In the genomic region with DNA sequence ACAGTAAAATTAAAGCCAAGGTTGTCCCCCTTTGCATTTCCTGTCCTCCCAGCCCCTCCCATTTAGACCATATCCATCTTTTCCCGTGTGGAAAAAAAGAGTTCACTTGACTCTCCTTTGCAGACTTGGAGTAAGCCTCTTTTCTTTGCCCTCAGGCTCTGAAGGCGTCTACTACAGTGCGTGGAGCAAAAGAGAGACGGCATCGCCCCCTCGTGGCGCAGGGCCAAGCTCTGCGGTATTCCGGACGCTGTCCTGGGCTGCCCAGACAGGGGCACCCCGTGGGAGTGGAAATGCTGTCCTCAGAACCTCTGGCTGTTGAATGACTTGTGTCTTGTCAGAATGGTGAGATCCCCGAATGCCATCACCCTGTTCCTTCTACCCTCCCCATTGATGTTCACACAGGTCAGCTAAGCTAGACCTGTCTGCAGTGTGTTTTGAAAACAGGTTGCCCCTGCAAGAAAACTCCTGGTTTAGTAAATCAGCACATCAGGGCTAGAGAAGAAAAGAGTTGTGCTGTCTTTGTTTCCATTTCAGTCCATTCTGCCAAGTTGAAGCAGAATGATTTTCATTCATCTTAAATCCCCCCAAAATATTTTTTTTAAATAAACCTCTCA, we compare ENCODE assay signal across 9 cellular contexts. TPM values are rescaled to one million over a fixed set of nuclear protein-coding genes. Genes with fewer than 3 reads are reported as not detected.
DNase-seq lines count a peak whose midpoint lies in the region; ATAC-seq and TF ChIP-seq lines count a peak whose summit lies in the region.
"Had no signal": no experiment of that assay in that cellular context is flagged by ENCODE, and none has a peak within 500 bp of the region (broad histone marks: within the 10 kb centered on the region; RNA-seq: fewer than 3 reads in every experiment).

No MANE protein-coding gene starts in this region.

- no peaks in the 10 kb centered on the region for H3K9me3 Mint-ChIP-seq in activated CD8-positive, alpha-beta T cell treated with anti-CD3 and anti-CD28 coated beads, Interleukin-2, amount 10 ng/mL, durations not matched to agents 7 days and 5 days (ENCODE audit: insufficient read depth)
- no peaks in the 10 kb centered on the region for H3K9me3 Mint-ChIP-seq in naive thymus-derived CD4-positive, alpha-beta T cell
- H3K9me3 Mint-ChIP-seq: activated naive CD4-positive, alpha-beta T cell treated with anti-CD3 and anti-CD28 coated beads, Interleukin-2, amount 50 U/mL, for 24 hours had no signal

- no peak overlapping the region for H3K4me3 ChIP-seq in DND-41 (ENCODE audit: low read depth in 1 of 2, low read length in 2 of 2)
- no peak overlapping the region for H3K4me3 ChIP-seq in naive thymus-derived CD4-positive, alpha-beta T cell (ENCODE audit: low read length)

- H2AFZ ChIP-seq in DND-41 (ENCODE audit: low read depth, low read length) = no peak overlapping the region

- ATAC-seq in DND-41 (ENCODE audit: insufficient read depth, low read depth) = peak; percentile 76
- ATAC-seq in HG02610 (IDR thresholded peaks at IDR 0.05; ENCODE audit: unreplicated experiment) = peak; percentile 45
- peak; percentile 95 for ATAC-seq in activated CD8-positive, alpha-beta T cell treated with anti-CD3 and anti-CD28 coated beads, Interleukin-2, amount 10 ng/mL, durations not matched to agents 7 days and 5 days
- peak; percentile 78 for ATAC-seq in naive thymus-derived CD4-positive, alpha-beta T cell

- H4K20me1 ChIP-seq in DND-41 (ENCODE audit: insufficient read depth, low read length) = no peaks in the 10 kb centered on the region

- no peaks in the 10 kb centered on the region for H3K36me3 ChIP-seq in DND-41 (ENCODE audit: insufficient read depth, low read length)
- H3K36me3 ChIP-seq in naive thymus-derived CD4-positive, alpha-beta T cell (ENCODE audit: control insufficient read depth in 2 of 3, insufficient read depth in 3 of 3, low read length in 3 of 3) = no peaks in the 10 kb centered on the region

- H3K27ac ChIP-seq in DND-41 (ENCODE audit: low read length) = no peak overlapping the region
- H3K27ac ChIP-seq in epithelial cell of prostate = no peak overlapping the region
- H3K27ac ChIP-seq in naive thymus-derived CD4-positive, alpha-beta T cell (ENCODE audit: low read depth, low read length) = no peak overlapping the region

- CTCF ChIA-PET in activated CD8-positive, alpha-beta T cell treated with anti-CD3 and anti-CD28 coated beads, Interleukin-2, amount 10 ng/mL, durations not matched to agents 7 days and 5 days (lab: Charles Lee) = interaction anchor here (0.7 to 7.5 kb wide), 11 partner anchors 12 to 615 kb away, joined by 3 to 53 read pairs (median 5); a partner anchor contains a TSS
- CTCF ChIA-PET in naive thymus-derived CD4-positive, alpha-beta T cell (lab: Charles Lee) = interaction anchor here (1.0 to 6.0 kb wide), 4 partner anchors 70 to 394 kb away, joined by 3 to 56 read pairs (median 4); no protein-coding TSS in a partner anchor

- no peaks in the 10 kb centered on the region for H3K79me2 ChIP-seq in DND-41 (ENCODE audit: insufficient read depth, low read length)

- H3K9me3 ChIP-seq in DND-41 (ENCODE audit: insufficient read depth, low read length, severe bottlenecking) = no peaks in the 10 kb centered on the region
- H3K9me3 ChIP-seq in naive thymus-derived CD4-positive, alpha-beta T cell (ENCODE audit: control insufficient read depth in 2 of 3, low read length in 3 of 3) = no peaks in the 10 kb centered on the region

- DNase-seq in DND-41 (peak; percentile 36), NCI-H82 (lab: John Stamatoyannopoulos, UW) (peak; percentile 89), epithelial cell of prostate (ENCODE audit: low read depth, low spot score) (peak; percentile 6), stromal cell of bone marrow (ENCODE audit: low read depth) (peak; percentile 13), cortex of kidney (lab: John Stamatoyannopoulos, UW) (no peak)
- peak; percentile 75 for DNase-seq in activated CD8-positive, alpha-beta T cell treated with anti-CD3 and anti-CD28 coated beads, Interleukin-2, amount 10 ng/mL, durations not matched to agents 7 days and 5 days
- peak in 8 of 9 donors; percentile 7 to 68 (median 44) for DNase-seq in naive thymus-derived CD4-positive, alpha-beta T cell

- no peak overlapping the region for H3K27ac Mint-ChIP-seq in activated CD8-positive, alpha-beta T cell treated with anti-CD3 and anti-CD28 coated beads, Interleukin-2, amount 10 ng/mL, durations not matched to agents 7 days and 5 days
- H3K27ac Mint-ChIP-seq in naive thymus-derived CD4-positive, alpha-beta T cell = no peak overlapping the region
- H3K27ac Mint-ChIP-seq: activated naive CD4-positive, alpha-beta T cell treated with anti-CD3 and anti-CD28 coated beads, Interleukin-2, amount 50 U/mL, for 24 hours had no signal

- H3K27me3 Mint-ChIP-seq in activated CD8-positive, alpha-beta T cell treated with anti-CD3 and anti-CD28 coated beads, Interleukin-2, amount 10 ng/mL, durations not matched to agents 7 days and 5 days (ENCODE audit: low read depth) = peaks cover 12% of the 10 kb centered on the region
- peaks cover 0 to 18% (median 0%) of the 10 kb centered on the region in 5 donors for H3K27me3 Mint-ChIP-seq in naive thymus-derived CD4-positive, alpha-beta T cell

- no peak overlapping the region for H3K9ac ChIP-seq in DND-41 (ENCODE audit: low read depth, low read length)

- peaks cover 4% of the 10 kb centered on the region for H3K27me3 ChIP-seq in DND-41 (ENCODE audit: insufficient read depth, low read length, poor library complexity)
- no peaks in the 10 kb centered on the region for H3K27me3 ChIP-seq in naive thymus-derived CD4-positive, alpha-beta T cell (ENCODE audit: control insufficient read depth in 2 of 2, insufficient read depth in 2 of 2, low read length in 2 of 2)

- peaks cover 4% of the 10 kb centered on the region for H3K4me1 Mint-ChIP-seq in activated CD8-positive, alpha-beta T cell treated with anti-CD3 and anti-CD28 coated beads, Interleukin-2, amount 10 ng/mL, durations not matched to agents 7 days and 5 days (ENCODE audit: low read depth)
- H3K4me1 Mint-ChIP-seq in naive thymus-derived CD4-positive, alpha-beta T cell = peaks cover 0 to 4% (median 0%) of the 10 kb centered on the region in 7 donors
- H3K4me1 Mint-ChIP-seq: activated naive CD4-positive, alpha-beta T cell treated with anti-CD3 and anti-CD28 coated beads, Interleukin-2, amount 50 U/mL, for 24 hours had no signal

- H3K4me3 Mint-ChIP-seq in activated CD8-positive, alpha-beta T cell treated with anti-CD3 and anti-CD28 coated beads, Interleukin-2, amount 10 ng/mL, durations not matched to agents 7 days and 5 days = no peak overlapping the region
- no peak overlapping the region for H3K4me3 Mint-ChIP-seq in naive thymus-derived CD4-positive, alpha-beta T cell
- H3K4me3 Mint-ChIP-seq: activated naive CD4-positive, alpha-beta T cell treated with anti-CD3 and anti-CD28 coated beads, Interleukin-2, amount 50 U/mL, for 24 hours had no signal

- H3K4me1 ChIP-seq in DND-41 (ENCODE audit: insufficient read depth, low read length) = no peaks in the 10 kb centered on the region
- no peaks in the 10 kb centered on the region for H3K4me1 ChIP-seq in naive thymus-derived CD4-positive, alpha-beta T cell (ENCODE audit: control insufficient read depth in 2 of 2, insufficient read depth in 2 of 2, low read length in 2 of 2)

- TF ChIP-seq CTCF in DND-41 (IDR thresholded peaks at IDR 0.05; ENCODE audit: borderline replicate concordance, extremely low read depth, low read length, poor library complexity, severe bottlenecking) = peak; percentile 72

- POLR2A ChIA-PET in activated CD8-positive, alpha-beta T cell treated with anti-CD3 and anti-CD28 coated beads, Interleukin-2, amount 10 ng/mL, durations not matched to agents 7 days and 5 days (lab: Charles Lee) = no interaction called here
- POLR2A ChIA-PET in naive thymus-derived CD4-positive, alpha-beta T cell (lab: Charles Lee) = no interaction called here

- intact Hi-C loops in naive thymus-derived CD4-positive, alpha-beta T cell (cut with micrococcal nuclease) = loop anchor here in 1 of 2 donors (5.0 kb wide), 1 partner anchor 263 kb away; no protein-coding TSS in a partner anchor

- H3K36me3 Mint-ChIP-seq in activated CD8-positive, alpha-beta T cell treated with anti-CD3 and anti-CD28 coated beads, Interleukin-2, amount 10 ng/mL, durations not matched to agents 7 days and 5 days (ENCODE audit: low read depth) = no peaks in the 10 kb centered on the region
- H3K36me3 Mint-ChIP-seq in naive thymus-derived CD4-positive, alpha-beta T cell = no peaks in the 10 kb centered on the region
- H3K36me3 Mint-ChIP-seq: activated naive CD4-positive, alpha-beta T cell treated with anti-CD3 and anti-CD28 coated beads, Interleukin-2, amount 50 U/mL, for 24 hours had no signal

- H3K4me2 ChIP-seq in DND-41 (ENCODE audit: insufficient read depth, low read length) = no peak overlapping the region

RNA-seq across cellular contexts. Expression of a gene that starts 12.3 kb away (rescaled TPM):
- not detected for total RNA-seq in activated CD8-positive, alpha-beta T cell treated with anti-CD3 and anti-CD28 coated beads, Interleukin-2, amount 10 ng/mL, durations not matched to agents 7 days and 5 days
- total RNA-seq in naive thymus-derived CD4-positive, alpha-beta T cell = not detected
- polyA plus RNA-seq in naive thymus-derived CD4-positive, alpha-beta T cell = not detected

RNA-seq across cellular contexts. Expression of a gene that starts 37.9 kb away (rescaled TPM):
- 10 to 100 TPM; 25.4 to 28.8 TPM for total RNA-seq in activated CD8-positive, alpha-beta T cell treated with anti-CD3 and anti-CD28 coated beads, Interleukin-2, amount 10 ng/mL, durations not matched to agents 7 days and 5 days
- 10 to 100 TPM; 16.3 to 36.6 (median 27.5) TPM for total RNA-seq in naive thymus-derived CD4-positive, alpha-beta T cell
- polyA plus RNA-seq in naive thymus-derived CD4-positive, alpha-beta T cell = 10 to 100 TPM; 13.3 to 19.6 TPM

Comparison
In these comparisons a context has a peak if more than half of its experiments do, and no peak if none do; other contexts are left out.
1. ATAC-seq: peak in every context shown above with its lines; median percentile 95 in activated CD8-positive, alpha-beta T cell treated with anti-CD3 and anti-CD28 coated beads, Interleukin-2, amount 10 ng/mL, durations not matched to agents 7 days and 5 days; 78 in naive thymus-derived CD4-positive, alpha-beta T cell; 76 in DND-41; 45 in HG02610.